ENCODE assay signal across 8 cellular contexts in genomic region chr11:36510567-36511020, GRCh38. TPM values are rescaled to one million over a fixed set of nuclear protein-coding genes. Genes with fewer than 3 reads are reported as not detected.
DNase-seq lines count a peak whose midpoint lies in the region; ATAC-seq and TF ChIP-seq lines count a peak whose summit lies in the region.

No MANE protein-coding gene starts in this region.

- no peak overlapping the region for H3K27ac ChIP-seq in OCI-LY3 (ENCODE audit: low read length)

- H3K9ac ChIP-seq in OCI-LY3 (ENCODE audit: low read length), result peak overlapping the region; percentile 85

- H3K27me3 ChIP-seq in OCI-LY3 (ENCODE audit: low read depth, low read length), result no peaks in the 10 kb centered on the region

- H3K4me2 ChIP-seq in OCI-LY3 (ENCODE audit: low read length), result peak overlapping the region; percentile 80

- H4K20me1 ChIP-seq in OCI-LY3 (ENCODE audit: insufficient read depth, low read length), result peaks cover 11% of the 10 kb centered on the region; the same call in 1 of the 2 replicates

- H3K36me3 Mint-ChIP-seq in endothelial cell (ENCODE audit: low read depth, unreplicated experiment), result peaks cover 4% of the 10 kb centered on the region
- peaks cover 6% of the 10 kb centered on the region for H3K36me3 Mint-ChIP-seq in natural killer cell treated with Interleukin-12 subunit alpha and Interleukin-12 subunit beta and Interleukin-15 and Interleukin-18, amount 100 ng/mL, for 72 hours

- H3K79me2 ChIP-seq in OCI-LY3 (ENCODE audit: low read length), result peaks cover 23% of the 10 kb centered on the region

- DNase-seq in AG08395 (ENCODE audit: low spot score) (peak; percentile 22), endothelial cell (ENCODE audit: low spot score) (no peak), NCI-H526 (lab: John Stamatoyannopoulos, UW) (no peak), NCI-H2171 treated with DMSO at 0.1 percent for 48 hours (lab: John Stamatoyannopoulos, UW) (no peak), mesenteric fat pad (ENCODE audit: low spot score) (no peak)
- DNase-seq in natural killer cell treated with Interleukin-12 subunit alpha and Interleukin-12 subunit beta and Interleukin-15 and Interleukin-18, amount 100 ng/mL, for 72 hours (ENCODE audit: low spot score), result no peak

- peak; percentile 11 for ATAC-seq in GM19351 (IDR thresholded peaks at IDR 0.05; ENCODE audit: unreplicated experiment)
- ATAC-seq in natural killer cell treated with Interleukin-12 subunit alpha and Interleukin-12 subunit beta and Interleukin-15 and Interleukin-18, amount 100 ng/mL, for 72 hours, result peak in 1 of 2 donors; percentile 1

- TF ChIP-seq CTCF in OCI-LY3 (IDR thresholded peaks at IDR 0.05; ENCODE audit: low read depth, low read length), result no peak
- no peak for TF ChIP-seq CTCF in endothelial cell (IDR thresholded peaks at IDR 0.05; ENCODE audit: unreplicated experiment)

- peak overlapping the region; percentile 97 for H3K4me3 Mint-ChIP-seq in endothelial cell (ENCODE audit: unreplicated experiment)
- peak overlapping the region; percentile 95 for H3K4me3 Mint-ChIP-seq in natural killer cell treated with Interleukin-12 subunit alpha and Interleukin-12 subunit beta and Interleukin-15 and Interleukin-18, amount 100 ng/mL, for 72 hours

- peaks cover 17% of the 10 kb centered on the region for H3K4me1 Mint-ChIP-seq in endothelial cell (ENCODE audit: unreplicated experiment)
- peaks cover 23 to 26% of the 10 kb centered on the region in 2 donors for H3K4me1 Mint-ChIP-seq in natural killer cell treated with Interleukin-12 subunit alpha and Interleukin-12 subunit beta and Interleukin-15 and Interleukin-18, amount 100 ng/mL, for 72 hours (ENCODE audit: low read depth in 2 of 2)

- H3K27me3 Mint-ChIP-seq in endothelial cell (ENCODE audit: unreplicated experiment), result peaks cover 7% of the 10 kb centered on the region
- H3K27me3 Mint-ChIP-seq in natural killer cell treated with Interleukin-12 subunit alpha and Interleukin-12 subunit beta and Interleukin-15 and Interleukin-18, amount 100 ng/mL, for 72 hours, result peaks cover 0 to 6% of the 10 kb centered on the region in 2 donors

- peak overlapping the region; percentile 99 for H3K4me3 ChIP-seq in OCI-LY3 (ENCODE audit: low read length)

- no peaks in the 10 kb centered on the region for H3K9me3 Mint-ChIP-seq in endothelial cell (ENCODE audit: unreplicated experiment)
- H3K9me3 Mint-ChIP-seq in natural killer cell treated with Interleukin-12 subunit alpha and Interleukin-12 subunit beta and Interleukin-15 and Interleukin-18, amount 100 ng/mL, for 72 hours, result no peaks in the 10 kb centered on the region

- H3K9me3 ChIP-seq in OCI-LY3 (ENCODE audit: insufficient read depth, low read length), result peaks cover 3% of the 10 kb centered on the region; the same call in 1 of the 2 replicates

- H2AFZ ChIP-seq in OCI-LY3 (ENCODE audit: low read depth, low read length), result peak overlapping the region; percentile 100

- H3K36me3 ChIP-seq in OCI-LY3 (replicated peaks; ENCODE audit: low read depth, low read length), result no peaks in the 10 kb centered on the region

- H3K4me1 ChIP-seq in OCI-LY3 (ENCODE audit: low read length), result peaks cover 12% of the 10 kb centered on the region

- peak overlapping the region; percentile 88 for H3K27ac Mint-ChIP-seq in endothelial cell (ENCODE audit: unreplicated experiment)
- H3K27ac Mint-ChIP-seq in natural killer cell treated with Interleukin-12 subunit alpha and Interleukin-12 subunit beta and Interleukin-15 and Interleukin-18, amount 100 ng/mL, for 72 hours, result peak overlapping the region; percentile 85 to 99

RNA-seq across cellular contexts. Expression of gene TRAF6, which starts 0.5 kb away (rescaled TPM):
- total RNA-seq in endothelial cell (ENCODE audit: unreplicated experiment), result 20.4 TPM
- 10 to 100 TPM; 15.3 to 25.3 TPM for total RNA-seq in natural killer cell treated with Interleukin-12 subunit alpha and Interleukin-12 subunit beta and Interleukin-15 and Interleukin-18, amount 100 ng/mL, for 72 hours
- total RNA-seq in mesenteric fat pad, result 13.4 TPM

RNA-seq across cellular contexts. Expression of gene RAG1, which starts 57.2 kb away (rescaled TPM):
- total RNA-seq in endothelial cell (ENCODE audit: unreplicated experiment), result 3.9 TPM
- total RNA-seq in natural killer cell treated with Interleukin-12 subunit alpha and Interleukin-12 subunit beta and Interleukin-15 and Interleukin-18, amount 100 ng/mL, for 72 hours, result under 1 TPM; 0.25 to 0.55 TPM
- 0.35 TPM for total RNA-seq in mesenteric fat pad
